ENCODE assay signal across 11 cellular contexts in genomic region chr14:67881225-67881624, GRCh38.
DNase-seq lines count a peak whose midpoint lies in the region; ATAC-seq, FAIRE-seq and TF ChIP-seq lines count a peak whose summit lies in the region.
"Had no signal": no experiment of that assay in that cellular context is flagged by ENCODE, and none has a peak within 500 bp of the region (broad histone marks: within the 10 kb centered on the region; RNA-seq: fewer than 3 reads in every experiment).

No MANE protein-coding gene starts in this region.

- TF ChIP-seq RAD21 in H1 (IDR thresholded peaks at IDR 0.05 in 1 of 2, conservative IDR thresholded peaks at IDR 0.05 in 1 of 2; ENCODE audit: low read depth in 2 of 2, low read length in 2 of 2), result no peak

- no peak overlapping the region for H3K4ac ChIP-seq in H1 (replicated peaks; ENCODE audit: insufficient read length, low read depth, low read length)

- no peak overlapping the region for H3K4me3 ChIP-seq in H1 (ENCODE audit: extremely low read depth in 1 of 4, insufficient read depth in 2 of 4, low read depth in 3 of 4, low read length in 4 of 4)
- H3K4me3 ChIP-seq in esophagus muscularis mucosa, result no peak overlapping the region
- H3K4me3 ChIP-seq in endodermal cell (ENCODE audit: low read length), result no peak overlapping the region
- no peak overlapping the region for H3K4me3 ChIP-seq in psoas muscle

- H3K27ac Mint-ChIP-seq in endodermal cell, result no peak overlapping the region
- H3K27ac Mint-ChIP-seq: activated naive CD8-positive, alpha-beta T cell had no signal

- no peak overlapping the region for H2BK12ac ChIP-seq in H1 (ENCODE audit: low read depth, low read length)

- TF ChIP-seq POLR2A in H1 (IDR thresholded peaks at IDR 0.05; ENCODE audit: control extremely low read depth in 1 of 2, low read depth in 2 of 2, low read length in 2 of 2) (no peak), esophagus muscularis mucosa (IDR thresholded peaks at IDR 0.05; ENCODE audit: low read depth) (no peak)

- H4K20me1 ChIP-seq in H1 (replicated peaks in 1 of 2; ENCODE audit: control insufficient read depth in 1 of 2, insufficient read depth in 2 of 2, low read length in 2 of 2), result no peaks in the 10 kb centered on the region

- H3K23ac ChIP-seq in H1 (ENCODE audit: insufficient read length), result no peak overlapping the region

- no peaks in the 10 kb centered on the region for H3K27me3 Mint-ChIP-seq in endodermal cell (ENCODE audit: insufficient read depth)
- H3K27me3 Mint-ChIP-seq: activated naive CD8-positive, alpha-beta T cell; naive B cell had no signal

- H3K4me2 ChIP-seq in H1 (ENCODE audit: insufficient read depth in 1 of 2, low read depth in 2 of 2, low read length in 2 of 2), result no peak overlapping the region

- H3K36me3 Mint-ChIP-seq in endodermal cell (ENCODE audit: low read depth), result no peaks in the 10 kb centered on the region
- H3K36me3 Mint-ChIP-seq: naive B cell had no signal

- H3K9ac ChIP-seq in H1 (replicated peaks in 1 of 4; ENCODE audit: extremely low read depth in 1 of 4, low read depth in 3 of 4, low read length in 3 of 4) (no peak overlapping the region), endodermal cell (ENCODE audit: extremely low read depth, low read length, poor library complexity, severe bottlenecking) (no peak overlapping the region)

- no peak overlapping the region for H2BK20ac ChIP-seq in H1 (ENCODE audit: low read length)

- H3K27ac ChIP-seq in H1 (ENCODE audit: low read depth, low read length) (no peak overlapping the region), esophagus muscularis mucosa (replicated peaks in 1 of 4) (no peak overlapping the region), endodermal cell (ENCODE audit: low read depth, low read length) (no peak overlapping the region), psoas muscle (no peak overlapping the region)

- H3K79me1 ChIP-seq in H1 (ENCODE audit: low read depth, low read length), result no peaks in the 10 kb centered on the region

- POLR2A ChIA-PET in H1 (lab: Charles Lee; ENCODE audit: partially characterized antibody), result interaction anchor here (1.0 kb wide), 1 partner anchor 912 kb away, joined by 3 read pairs; the partner anchor contains the start of gene ZFP36L1

- H3K56ac ChIP-seq in H1 (replicated peaks; ENCODE audit: insufficient read length, low read depth, low read length), result no peak overlapping the region

- H3K79me2 ChIP-seq in H1 (ENCODE audit: control insufficient read depth in 1 of 2, insufficient read depth in 2 of 2, low read length in 2 of 2), result no peaks in the 10 kb centered on the region

- H3K9me3 ChIP-seq in H1 (ENCODE audit: insufficient read depth in 2 of 2, low read depth in 1 of 2, low read length in 1 of 2) (no peaks in the 10 kb centered on the region), esophagus muscularis mucosa (no peaks in the 10 kb centered on the region), endodermal cell (ENCODE audit: control insufficient read depth, low read length) (no peaks in the 10 kb centered on the region), psoas muscle (no peaks in the 10 kb centered on the region)

- H3K36me3 ChIP-seq in H1 (ENCODE audit: control insufficient read depth in 2 of 4, insufficient read depth in 4 of 4, low read length in 3 of 4) (no peaks in the 10 kb centered on the region), esophagus muscularis mucosa (no peaks in the 10 kb centered on the region), endodermal cell (ENCODE audit: control insufficient read depth, insufficient read depth, low read length) (no peaks in the 10 kb centered on the region), psoas muscle (ENCODE audit: insufficient read depth in 1 of 2, low read depth in 1 of 2) (no peaks in the 10 kb centered on the region)

- no peak overlapping the region for H3K4me3 Mint-ChIP-seq in endodermal cell
- H3K4me3 Mint-ChIP-seq: activated naive CD8-positive, alpha-beta T cell; naive B cell had no signal

- no peak overlapping the region for H4K8ac ChIP-seq in H1 (ENCODE audit: extremely low read depth, insufficient read depth, low read length)

- no peak for FAIRE-seq in H1 (lab: Jason Lieb, UNC)

- intact Hi-C loops in esophagus muscularis mucosa (cut with DNase I), result no loop called here
- intact Hi-C loops in psoas muscle (cut with DNase I), result no loop called here

- no peak overlapping the region for H2AFZ ChIP-seq in H1 (ENCODE audit: low read length)

- no peak overlapping the region for H2AK5ac ChIP-seq in H1 (ENCODE audit: low read depth, low read length)

- 89% methylated on average over 2 of the region's 2 CpGs; no CpG with 5 or more reads in 1 of the 2 experiments for WGBS in H1 (ENCODE audit: extremely low coverage in 1 of 2, insufficient coverage in 1 of 2, insufficient read length in 1 of 2, insufficient replicate concordance in 2 of 2, low coverage in 1 of 2, low lambda C conversion rate in 2 of 2, missing lambda C conversion rate in 1 of 2), 2 experiments
- 80% methylated on average over 2 of the region's 2 CpGs for WGBS in esophagus muscularis mucosa
- 90% methylated on average over 2 of the region's 2 CpGs; no CpG with 5 or more reads in 1 of the 2 experiments for WGBS in endodermal cell (ENCODE audit: insufficient coverage in 1 of 2, insufficient read length in 1 of 2), 2 experiments
- WGBS in psoas muscle, 3 donors, result 64 to 78% (median 66%) methylated on average over 2 of the region's 2 CpGs

- peak; percentile 98 for ATAC-seq in GM18867 (IDR thresholded peaks at IDR 0.05; ENCODE audit: unreplicated experiment)
- peak; percentile 96 for ATAC-seq in GM21423 (IDR thresholded peaks at IDR 0.05; ENCODE audit: unreplicated experiment)
- ATAC-seq in HG03175 (IDR thresholded peaks at IDR 0.05; ENCODE audit: unreplicated experiment), result peak; percentile 96
- no peak for ATAC-seq in psoas muscle

- no peak overlapping the region for H3K18ac ChIP-seq in H1 (ENCODE audit: extremely low read depth, low read length)

- no peaks in the 10 kb centered on the region for H3K9me3 Mint-ChIP-seq in endodermal cell
- H3K9me3 Mint-ChIP-seq: naive B cell had no signal

- H3K4me1 ChIP-seq in H1 (replicated peaks in 1 of 4; ENCODE audit: control insufficient read depth in 3 of 4, insufficient read depth in 4 of 4, low read length in 3 of 4), result peaks cover 0 to 3% (median 0%) of the 10 kb centered on the region in 4 experiments; a peak in 1 of 7 replicates
- peaks cover 0 to 7% (median 5%) of the 10 kb centered on the region in 4 donors for H3K4me1 ChIP-seq in esophagus muscularis mucosa
- no peaks in the 10 kb centered on the region for H3K4me1 ChIP-seq in endodermal cell (ENCODE audit: control insufficient read depth, insufficient read depth, low read length)
- peaks cover 7% of the 10 kb centered on the region for H3K4me1 ChIP-seq in psoas muscle

- H3K14ac ChIP-seq in H1 (ENCODE audit: insufficient read length), result no peak overlapping the region

- H3K23me2 ChIP-seq in H1 (ENCODE audit: low read depth, low read length), result no peaks in the 10 kb centered on the region

- H3K27me3 ChIP-seq in H1 (replicated peaks in 1 of 4; ENCODE audit: control insufficient read depth in 3 of 4, extremely low read depth in 1 of 4, insufficient read depth in 3 of 4, low read length in 3 of 4) (no peaks in the 10 kb centered on the region), esophagus muscularis mucosa (no peaks in the 10 kb centered on the region), endodermal cell (ENCODE audit: control insufficient read depth, insufficient read depth, low read length, poor library complexity, severe bottlenecking) (no peaks in the 10 kb centered on the region), psoas muscle (ENCODE audit: insufficient read depth in 3 of 3, low read length in 2 of 3) (no peaks in the 10 kb centered on the region)

- H2BK5ac ChIP-seq in H1 (ENCODE audit: low read depth, low read length), result no peak overlapping the region

- DNase-seq in H1 (ENCODE audit: low read depth in 1 of 2, low spot score in 2 of 2) (no peak), esophagus muscularis mucosa (ENCODE audit: extremely low spot score) (no peak), endodermal cell (no peak), hippocampal formation (lab: John Stamatoyannopoulos, UW) (no peak), psoas muscle (no peak)
- DNase-seq: MV-4-11, naive B cell had no signal

- peaks cover 11% of the 10 kb centered on the region for H3K4me1 Mint-ChIP-seq in endodermal cell

- H4K91ac ChIP-seq in H1 (replicated peaks; ENCODE audit: insufficient read length, low read length), result peak overlapping the region; percentile 55

- CTCF ChIA-PET in H1 (lab: Charles Lee; ENCODE audit: partially characterized antibody), result interaction anchor here (1.1 kb wide), 1 partner anchor 10 kb away, joined by 3 read pairs; no protein-coding TSS in a partner anchor

- no peak overlapping the region for H2BK15ac ChIP-seq in H1 (ENCODE audit: low read length)

- TF ChIP-seq EP300 in H1 (IDR thresholded peaks at IDR 0.05; ENCODE audit: borderline replicate concordance in 1 of 2, low read depth in 2 of 2, low read length in 2 of 2) (no peak), esophagus muscularis mucosa (IDR thresholded peaks at IDR 0.05) (no peak)

- H2BK120ac ChIP-seq in H1 (replicated peaks; ENCODE audit: low read depth, low read length), result no peak overlapping the region

- no peak overlapping the region for H4K5ac ChIP-seq in H1 (ENCODE audit: insufficient read length, low read depth, low read length)

- no peak for TF ChIP-seq CTCF in H1 (IDR thresholded peaks at IDR 0.05; ENCODE audit: control extremely low read depth in 1 of 3, insufficient read depth in 1 of 3, low read depth in 1 of 3, low read length in 3 of 3)
- TF ChIP-seq CTCF in esophagus muscularis mucosa (IDR thresholded peaks at IDR 0.05), result no peak
- no peak for TF ChIP-seq CTCF in endodermal cell (conservative IDR thresholded peaks at IDR 0.05)
- TF ChIP-seq CTCF in psoas muscle (IDR thresholded peaks at IDR 0.05), result no peak

TF ChIP-seq in H1, 55 proteins besides CTCF, POLR2A, EP300 and RAD21 (continues in another document):
- no peak for TF ChIP-seq ASH2L (IDR thresholded peaks at IDR 0.05; ENCODE audit: low read length)
- no peak for TF ChIP-seq GABPA (IDR thresholded peaks at IDR 0.05; ENCODE audit: borderline replicate concordance, insufficient read depth, low read length)
- TF ChIP-seq TAF7 (optimal IDR thresholded peaks at IDR 0.05; ENCODE audit: borderline replicate concordance, low read depth, low read length), result no peak
- TF ChIP-seq TAF1 (IDR thresholded peaks at IDR 0.05; ENCODE audit: low read depth, low read length), result no peak
- TF ChIP-seq BCL11A (IDR thresholded peaks at IDR 0.05; ENCODE audit: low read depth in 2 of 2, low read length in 2 of 2), result no peak
- TF ChIP-seq BACH1 (IDR thresholded peaks at IDR 0.05; ENCODE audit: low read length), result no peak
- TF ChIP-seq JUN (IDR thresholded peaks at IDR 0.05; ENCODE audit: low read depth, low read length), result no peak
- no peak for TF ChIP-seq ATF3 (IDR thresholded peaks at IDR 0.05; ENCODE audit: insufficient read depth, low read depth, low read length)
- no peak for TF ChIP-seq GTF2F1 (IDR thresholded peaks at IDR 0.05; ENCODE audit: borderline replicate concordance, low read depth, low read length)
- TF ChIP-seq BRCA1 (IDR thresholded peaks at IDR 0.05; ENCODE audit: low read depth, low read length), result no peak

Comparison
In these comparisons a context has a peak if more than half of its experiments do, and no peak if none do; other contexts are left out.
1. ATAC-seq: peak in GM18867 (single experiment), GM21423 (single experiment) and HG03175 (single experiment); none in psoas muscle (0 of 4).